In genomic region chr6:44933113-44933512, GRCh38 we compare ENCODE assay signal across 15 cellular contexts.
DNase-seq lines count a peak whose midpoint lies in the region; ATAC-seq, FAIRE-seq and TF ChIP-seq lines count a peak whose summit lies in the region.
"Had no signal": no experiment of that assay in that cellular context is flagged by ENCODE, and none has a peak within 500 bp of the region (broad histone marks: within the 10 kb centered on the region; RNA-seq: fewer than 3 reads in every experiment).

No MANE protein-coding gene starts in this region.

- intact Hi-C loops in activated CD4-positive, alpha-beta memory T cell treated with anti-CD3 and anti-CD28 coated beads for 36 hours (cut with micrococcal nuclease): loop anchor here (1.0 to 10.0 kb wide), 8 partner anchors 8 to 1082 kb away; partner anchors contain the start of genes CLIC5 and SUPT3H

- no peak for ATAC-seq in HG03439 (IDR thresholded peaks at IDR 0.05; ENCODE audit: unreplicated experiment)

- H3K4me3 Mint-ChIP-seq in activated CD4-positive, alpha-beta memory T cell treated with anti-CD3 and anti-CD28 coated beads for 36 hours: peak overlapping the region; percentile 80

- POLR2A ChIA-PET in activated CD4-positive, alpha-beta memory T cell treated with anti-CD3 and anti-CD28 coated beads for 36 hours (lab: Charles Lee): no interaction called here

- peaks cover 39% of the 10 kb centered on the region for H3K4me1 Mint-ChIP-seq in activated CD4-positive, alpha-beta memory T cell treated with anti-CD3 and anti-CD28 coated beads for 36 hours (ENCODE audit: low read depth)

- CTCF ChIA-PET in activated CD4-positive, alpha-beta memory T cell treated with anti-CD3 and anti-CD28 coated beads for 36 hours (lab: Charles Lee): interaction anchor here (0.7 to 2.0 kb wide), 3 partner anchors 277 to 488 kb away, joined by 3 to 5 read pairs (median 4); no protein-coding TSS in a partner anchor

- no peaks in the 10 kb centered on the region for H3K27me3 ChIP-seq in GM06990 (replicated peaks; ENCODE audit: control insufficient read depth, insufficient read depth, low read length)

- H3K36me3 ChIP-seq in GM06990 (ENCODE audit: control insufficient read depth, insufficient read depth, low read length): no peaks in the 10 kb centered on the region

- DNase-seq in CD1c-positive myeloid dendritic cell (ENCODE audit: extremely low spot score): peak; percentile 28
- DNase-seq in GM06990 (ENCODE audit: extremely low read depth, insufficient read length): no peak
- DNase-seq in activated CD4-positive, alpha-beta memory T cell treated with anti-CD3 and anti-CD28 coated beads for 36 hours: no peak
- no peak for DNase-seq in activated gamma-delta T cell (lab: John Stamatoyannopoulos, UW)
- no peak for DNase-seq in epidermal melanocyte (ENCODE audit: insufficient read length, low spot score)
- DNase-seq in MV-4-11 (lab: John Stamatoyannopoulos, UW): no peak
- DNase-seq: anterior cingulate cortex, DMS 273 treated with DMSO at 0.1 percent for 48 hours, erythroblast, KBM-7, NCI-H1417 treated with DMSO at 0.1 percent for 48 hours, NCI-H345 had no signal

- H3K27me3 Mint-ChIP-seq in activated CD4-positive, alpha-beta memory T cell treated with anti-CD3 and anti-CD28 coated beads for 36 hours: no peaks in the 10 kb centered on the region

- TF ChIP-seq CTCF in GM06990 (IDR thresholded peaks at IDR 0.05; ENCODE audit: insufficient read depth, low read length, poor library complexity, severe bottlenecking): no peak

- H3K36me3 Mint-ChIP-seq in activated CD4-positive, alpha-beta memory T cell treated with anti-CD3 and anti-CD28 coated beads for 36 hours: peaks cover 5% of the 10 kb centered on the region

- H3K4me3 ChIP-seq in GM06990 (replicated peaks; ENCODE audit: low read depth, low read length): peak overlapping the region; percentile 18

- peaks cover 2% of the 10 kb centered on the region for H3K9me3 Mint-ChIP-seq in activated CD4-positive, alpha-beta memory T cell treated with anti-CD3 and anti-CD28 coated beads for 36 hours

- FAIRE-seq in endometrium (lab: Jason Lieb, UNC): peak; percentile 23
- FAIRE-seq: GM18507 had no signal

- peak overlapping the region; percentile 88 for H3K27ac Mint-ChIP-seq in activated CD4-positive, alpha-beta memory T cell treated with anti-CD3 and anti-CD28 coated beads for 36 hours
